17 cellular contexts compared by ENCODE assay signal in genomic region chr2:82494744-82495143, GRCh38.
A peak's percentile ranks its signal among the peaks of the same experiment; 100 is the strongest.
DNase-seq lines count a peak whose midpoint lies in the region; ATAC-seq and TF ChIP-seq lines count a peak whose summit lies in the region.
"Had no signal": no experiment of that assay in that cellular context is flagged by ENCODE, and none has a peak within 500 bp of the region (broad histone marks: within the 10 kb centered on the region; RNA-seq: fewer than 3 reads in every experiment).

No MANE protein-coding gene starts in this region.

- DNase-seq in GM04504 (ENCODE audit: low read depth) (peak; percentile 2), heart right ventricle (no peak), myocyte (ENCODE audit: low read depth) (peak; percentile 2), NCI-H1092 (lab: John Stamatoyannopoulos, UW) (no peak), occipital lobe (lab: John Stamatoyannopoulos, UW) (no peak), DMS53 (lab: John Stamatoyannopoulos, UW) (no peak)
- DNase-seq: ACHN; BE2C; C1 segment of cervical spinal cord; CD4-positive, CD25-positive, alpha-beta regulatory T cell; CD8-positive, alpha-beta memory T cell; COR-L47; DMS 273 treated with DMSO at 0.1 percent for 48 hours; GM23248 had no signal

- peak in 6 of 8 donors; percentile 65 to 99 (median 89) for ATAC-seq in heart right ventricle
- ATAC-seq: HepG2 had no signal

- H3K9me3 ChIP-seq in OCI-LY3 (ENCODE audit: insufficient read depth, low read length), result peaks cover 5% of the 10 kb centered on the region; the same call in 1 of the 2 replicates
- H3K9me3 ChIP-seq in heart right ventricle, result peaks cover 0 to 12% (median 0%) of the 10 kb centered on the region in 11 donors
- H3K9me3 ChIP-seq: BE2C, HAP-1 had no signal

- H3K27me3 ChIP-seq in OCI-LY3 (ENCODE audit: low read depth, low read length) (no peaks in the 10 kb centered on the region), heart right ventricle (no peaks in the 10 kb centered on the region)
- H3K27me3 ChIP-seq: BE2C had no signal

- intact Hi-C loops in heart right ventricle (cut with DNase I), result no loop called here

- H4K20me1 ChIP-seq in OCI-LY3 (ENCODE audit: insufficient read depth, low read length), result no peaks in the 10 kb centered on the region

- peak overlapping the region; percentile 48; the same call in 1 of the 2 replicates for H2AFZ ChIP-seq in OCI-LY3 (ENCODE audit: low read depth, low read length)
- H2AFZ ChIP-seq: GM23248 had no signal

- no peak overlapping the region for H3K4me2 ChIP-seq in OCI-LY3 (ENCODE audit: low read length)

- no peak overlapping the region for H3K4me3 ChIP-seq in OCI-LY3 (ENCODE audit: low read length)
- H3K4me3 ChIP-seq in heart right ventricle, result no peak overlapping the region
- H3K4me3 ChIP-seq: GM23248, HAP-1 had no signal

- no peak overlapping the region for H3K27ac ChIP-seq in OCI-LY3 (ENCODE audit: low read length)
- peak overlapping the region in 4 of 10 donors; percentile 27 to 57 (median 48) for H3K27ac ChIP-seq in heart right ventricle
- H3K27ac ChIP-seq: GM23248 had no signal

- H3K4me1 ChIP-seq in OCI-LY3 (ENCODE audit: low read length) (no peaks in the 10 kb centered on the region), heart right ventricle (no peaks in the 10 kb centered on the region)
- H3K4me1 ChIP-seq: BE2C, HAP-1 had no signal

- no peaks in the 10 kb centered on the region for H3K79me2 ChIP-seq in OCI-LY3 (ENCODE audit: low read length)

- 50 to 58% methylated on average over 5 of the region's 5 CpGs for WGBS in heart right ventricle, 2 donors

- no peaks in the 10 kb centered on the region for H3K36me3 ChIP-seq in OCI-LY3 (replicated peaks; ENCODE audit: low read depth, low read length)
- H3K36me3 ChIP-seq in heart right ventricle, result no peaks in the 10 kb centered on the region
- H3K36me3 ChIP-seq: BE2C, HAP-1 had no signal

- no peak overlapping the region for H3K9ac ChIP-seq in OCI-LY3 (ENCODE audit: low read length)
- H3K9ac ChIP-seq: GM23248 had no signal

- TF ChIP-seq CTCF in OCI-LY3 (IDR thresholded peaks at IDR 0.05; ENCODE audit: low read depth, low read length), result no peak
- TF ChIP-seq CTCF in heart right ventricle (IDR thresholded peaks at IDR 0.05), result no peak

Comparison
In these comparisons a context has a peak if more than half of its experiments do, and no peak if none do; other contexts are left out.
1. DNase-seq: peak in GM04504 (single experiment) and myocyte (single experiment); none in heart right ventricle (0 of 2), NCI-H1092 (single experiment), occipital lobe (single experiment) and DMS53 (single experiment).